Comparison of ENCODE assay signal across 7 cellular contexts in genomic region chr9:129035838-129036237, GRCh38. TPM values are rescaled to one million over a fixed set of nuclear protein-coding genes. Genes with fewer than 3 reads are reported as not detected.
DNase-seq lines count a peak whose midpoint lies in the region; ATAC-seq, FAIRE-seq and TF ChIP-seq lines count a peak whose summit lies in the region.
"Not testable (repeated sequence)": the region's sequence is repeated elsewhere in the genome, so short reads cannot be mapped to it uniquely, and the experiment has no call there.

No MANE protein-coding gene starts in this region.

- not testable (repeated sequence) for H3K4me1 ChIP-seq in HUES48 (ENCODE audit: control insufficient read depth, insufficient read depth, low read length)
- H3K4me1 ChIP-seq in K562 (replicated peaks in 1 of 2; ENCODE audit: control insufficient read depth in 2 of 2, insufficient read depth in 2 of 2, low read length in 2 of 2) = peaks cover 44 to 67% of the 10 kb centered on the region in 2 experiments

- DNase-seq in T-helper 2 cell treated with Interferon-gamma antibody and Interleukin-4, amounts not matched to agents 5 μg/mL and 100 μg/mL, for 36 hours (ENCODE audit: low spot score); K562 (ENCODE audit: extremely low read depth in 1 of 4, low spot score in 3 of 4); fibroblast of the aortic adventitia (ENCODE audit: low read depth); memory B cell (ENCODE audit: low spot score in 2 of 2); sciatic nerve (ENCODE audit: low spot score): not testable (repeated sequence)

- peak overlapping the region; percentile 43 for H3K4me3 ChIP-seq in HUES48 (ENCODE audit: low read depth, low read length)
- peak overlapping the region; percentile 73 for H3K4me3 ChIP-seq in K562
- H3K4me3 ChIP-seq in fibroblast of the aortic adventitia (ENCODE audit: low read depth, low read length) = peak overlapping the region; percentile 61

- not testable (repeated sequence) for H4K20me1 ChIP-seq in K562 (replicated peaks; ENCODE audit: control insufficient read depth, insufficient read depth, low read length)

- TF ChIP-seq EP300 in K562 (IDR thresholded peaks at IDR 0.05; ENCODE audit: low read length) = not testable (repeated sequence)

- not testable (repeated sequence) for TF ChIP-seq CTCF in K562 (IDR thresholded peaks at IDR 0.05 in 2 of 3, conservative IDR thresholded peaks at IDR 0.05 in 1 of 3; ENCODE audit: insufficient read depth in 2 of 3, low read depth in 1 of 3, low read length in 3 of 3); fibroblast of the aortic adventitia (IDR thresholded peaks at IDR 0.05; ENCODE audit: insufficient read depth, low read length)

- H3K79me2 ChIP-seq in K562 (ENCODE audit: control insufficient read depth, insufficient read depth, low read length) = peaks cover 43% of the 10 kb centered on the region

- H3K27ac ChIP-seq in HUES48 (ENCODE audit: low read depth, low read length) (peak overlapping the region; percentile 22), K562 (ENCODE audit: extremely low read depth, low read depth, low read length) (peak overlapping the region; percentile 82)

- BruUV-seq in K562 (replicated peaks; lab: Mats Ljungman, UMichigan) = not testable (repeated sequence)

- H3K4me1 Mint-ChIP-seq in T-helper 2 cell treated with Interferon-gamma antibody and Interleukin-4, amounts not matched to agents 5 μg/mL and 100 μg/mL, for 36 hours (ENCODE audit: low read depth) = peaks cover 22% of the 10 kb centered on the region
- H3K4me1 Mint-ChIP-seq in memory B cell = peaks cover 23% of the 10 kb centered on the region

- peak; percentile 2 for ATAC-seq in GM18858 (IDR thresholded peaks at IDR 0.05; ENCODE audit: unreplicated experiment)
- ATAC-seq in K562 = peak; percentile 25; the same call in 2 of the 3 replicates
- ATAC-seq in memory B cell (ENCODE audit: low read depth) = not testable (repeated sequence)
- peak; percentile 1 for ATAC-seq in sciatic nerve

- intact Hi-C loops in K562 (cut with micrococcal nuclease) = loop anchor here (1.0 to 5.0 kb wide), 2 partner anchors 33 to 46 kb away; partner anchors contain the start of gene DOLPP1
- intact Hi-C loops in sciatic nerve (cut with DNase I) = not testable (repeated sequence)

- WGBS in K562 (ENCODE audit: insufficient coverage, low coverage, missing lambda C conversion rate) = 29% methylated on average over 13 of the region's 13 CpGs

- not testable (repeated sequence) for H3K27me3 ChIP-seq in HUES48 (ENCODE audit: control insufficient read depth, insufficient read depth, low read length); K562 (ENCODE audit: control insufficient read depth in 2 of 2, insufficient read depth in 2 of 2, low read length in 2 of 2)

- not testable (repeated sequence) for H3K9ac ChIP-seq in HUES48 (ENCODE audit: low read depth, low read length)
- peak overlapping the region; percentile 76 to 77; a peak in 3 of 4 replicates for H3K9ac ChIP-seq in K562 (ENCODE audit: insufficient read depth in 1 of 2, low read depth in 2 of 2, low read length in 2 of 2)

- H3K9me1 ChIP-seq in K562 (ENCODE audit: control insufficient read depth, insufficient read depth, low read length) = not testable (repeated sequence)

- peak overlapping the region; percentile 77 for H3K4me2 ChIP-seq in K562 (ENCODE audit: insufficient read depth, low read length)

- in situ Hi-C loops in K562 (cut with MboI) = not testable (repeated sequence)

- peak overlapping the region; percentile 88 for H2AFZ ChIP-seq in K562 (ENCODE audit: low read depth, low read length)

- not testable (repeated sequence) for H3K9me3 ChIP-seq in HUES48 (ENCODE audit: control insufficient read depth, insufficient read depth, low read length); K562 (replicated peaks; ENCODE audit: control insufficient read depth, insufficient read depth, low read depth, low read length)

- FAIRE-seq in K562 (lab: Jason Lieb, UNC) = not testable (repeated sequence)

- TF ChIP-seq POLR2A in K562 (conservative IDR thresholded peaks at IDR 0.05) = not testable (repeated sequence)

- peak overlapping the region; percentile 79 for H3K27ac Mint-ChIP-seq in T-helper 2 cell treated with Interferon-gamma antibody and Interleukin-4, amounts not matched to agents 5 μg/mL and 100 μg/mL, for 36 hours
- peak overlapping the region; percentile 93 for H3K27ac Mint-ChIP-seq in memory B cell

- POLR2A ChIA-PET in K562 (lab: Yijun Ruan, JAX) = interaction anchor here (0.6 to 1.0 kb wide), 7 partner anchors 11 to 333 kb away, joined by 3 to 6 read pairs (median 3); partner anchors contain the start of gene DOLPP1

- H3K9me3 Mint-ChIP-seq in T-helper 2 cell treated with Interferon-gamma antibody and Interleukin-4, amounts not matched to agents 5 μg/mL and 100 μg/mL, for 36 hours; memory B cell: not testable (repeated sequence)

- H3K36me3 ChIP-seq in HUES48 (ENCODE audit: control insufficient read depth, insufficient read depth, low read length) = not testable (repeated sequence)
- peaks cover 14% of the 10 kb centered on the region; the same call in 2 of the 3 replicates for H3K36me3 ChIP-seq in K562 (ENCODE audit: control insufficient read depth, insufficient read depth, low read length)

- not testable (repeated sequence) for TF ChIP-seq RAD21 in K562 (CRISPR knock-in tag; conservative IDR thresholded peaks at IDR 0.05 in 1 of 2, IDR thresholded peaks at IDR 0.05 in 1 of 2)

- H3K36me3 Mint-ChIP-seq in T-helper 2 cell treated with Interferon-gamma antibody and Interleukin-4, amounts not matched to agents 5 μg/mL and 100 μg/mL, for 36 hours (ENCODE audit: low read depth); memory B cell: not testable (repeated sequence)

- CTCF ChIA-PET in K562 (lab: Yijun Ruan, JAX; ENCODE audit: low intra/inter-chr PET ratio) = not testable (repeated sequence)

- peak overlapping the region; percentile 94 for H3K4me3 Mint-ChIP-seq in T-helper 2 cell treated with Interferon-gamma antibody and Interleukin-4, amounts not matched to agents 5 μg/mL and 100 μg/mL, for 36 hours
- H3K4me3 Mint-ChIP-seq in memory B cell = peak overlapping the region; percentile 93

- H3K27me3 Mint-ChIP-seq in T-helper 2 cell treated with Interferon-gamma antibody and Interleukin-4, amounts not matched to agents 5 μg/mL and 100 μg/mL, for 36 hours (ENCODE audit: low read depth); memory B cell: not testable (repeated sequence)

RNA-seq across cellular contexts. Expression of gene MIGA2, which starts 0.6 kb away (rescaled TPM):
- 92.3 and 308 TPM in 2 replicates for total RNA-seq in K562 (2011; cell fraction: chromatin; rRNA removed; ENCODE audit: low replicate concordance)
- total RNA-seq in K562 (2011; cell fraction: nucleolus; rRNA removed) = 215 and 248 TPM in 2 replicates
- total RNA-seq in K562 (2011; cell fraction: nucleoplasm; rRNA removed) = 114 and 139 TPM in 2 replicates
- 25.4 and 30.5 TPM in 2 replicates for total RNA-seq in K562 (2014; rRNA removed)
- total RNA-seq in K562 (2014; rRNA removed; fragmentation: Illumina TruSeq; extraction: Trizol) = 5.3 and 7.3 TPM in 2 replicates
- 18.0 and 22.7 TPM in 2 replicates for total RNA-seq in K562 (2015; rRNA removed; fragmentation: Illumina TruSeq; extraction: Trizol)
- total RNA-seq in K562 (2021) = 47.6 and 49.4 TPM in 2 replicates
- polyA plus RNA-seq in K562 (2011; rRNA removed) = 19.8 and 37.8 TPM in 2 replicates
- 19.0 and 25.6 TPM in 2 replicates for polyA plus RNA-seq in K562 (2011; cell fraction: cytosol; rRNA removed)
- polyA plus RNA-seq in K562 (2011; cell fraction: nucleus; rRNA removed) = 374 and 378 TPM in 2 replicates
- 25.3 and 34.3 TPM in 2 replicates for polyA plus RNA-seq in K562 (2012)
- polyA plus RNA-seq in K562 (2014; fragmentation: Illumina TruSeq; extraction: Trizol) = 15.2 and 25.9 TPM in 2 replicates
- polyA plus RNA-seq in K562 (2014; fragmentation: Nextera tagmentation; extraction: Ambion mirVana) = under 1 TPM; 0.15 to 0.77 TPM
- polyA plus RNA-seq in K562 (2014; rRNA removed) = 51.4 and 54.1 TPM in 2 replicates
- polyA minus RNA-seq in K562 (2011; rRNA and poly(A)+ RNA removed) = 7.0 and 8.3 TPM in 2 replicates
- polyA minus RNA-seq in K562 (2011; cell fraction: cytosol; rRNA and poly(A)+ RNA removed) = 10.7 and 12.7 TPM in 2 replicates
- 52.0 and 76.5 TPM in 2 replicates for polyA minus RNA-seq in K562 (2011; cell fraction: nucleus; rRNA and poly(A)+ RNA removed)
- 20.6 and 35.5 TPM in 2 replicates for total RNA-seq in fibroblast of the aortic adventitia (ENCODE audit: low replicate concordance)
- 25.5 TPM for total RNA-seq in sciatic nerve

RNA-seq across cellular contexts. Expression of gene SH3GLB2, which starts 7.7 kb away (rescaled TPM):
- 56.9 and 171 TPM in 2 replicates for total RNA-seq in K562 (2011; cell fraction: chromatin; rRNA removed; ENCODE audit: low replicate concordance)
- 132 and 142 TPM in 2 replicates for total RNA-seq in K562 (2011; cell fraction: nucleolus; rRNA removed)
- 83.5 and 91.6 TPM in 2 replicates for total RNA-seq in K562 (2011; cell fraction: nucleoplasm; rRNA removed)
- total RNA-seq in K562 (2014; rRNA removed) = 58.8 and 72.7 TPM in 2 replicates
- total RNA-seq in K562 (2014; rRNA removed; fragmentation: Illumina TruSeq; extraction: Trizol) = 17.3 and 23.0 TPM in 2 replicates
- total RNA-seq in K562 (2015; rRNA removed; fragmentation: Illumina TruSeq; extraction: Trizol) = 35.2 and 35.9 TPM in 2 replicates
- total RNA-seq in K562 (2021) = 88.4 and 90.2 TPM in 2 replicates
- polyA plus RNA-seq in K562 (2011; rRNA removed) = 60.6 and 64.2 TPM in 2 replicates
- 57.8 and 99.1 TPM in 2 replicates for polyA plus RNA-seq in K562 (2011; cell fraction: cytosol; rRNA removed)
- 381 and 681 TPM in 2 replicates for polyA plus RNA-seq in K562 (2011; cell fraction: nucleus; rRNA removed)
- 72.8 and 106 TPM in 2 replicates for polyA plus RNA-seq in K562 (2012)
- polyA plus RNA-seq in K562 (2014; fragmentation: Illumina TruSeq; extraction: Trizol) = 63.3 and 68.6 TPM in 2 replicates
- polyA plus RNA-seq in K562 (2014; fragmentation: Nextera tagmentation; extraction: Ambion mirVana) = under 1 TPM; 0.20 to 0.98 TPM
- polyA plus RNA-seq in K562 (2014; rRNA removed) = 118 and 124 TPM in 2 replicates
- polyA minus RNA-seq in K562 (2011; rRNA and poly(A)+ RNA removed) = 7.6 and 15.5 TPM in 2 replicates
- polyA minus RNA-seq in K562 (2011; cell fraction: cytosol; rRNA and poly(A)+ RNA removed) = 24.0 and 25.5 TPM in 2 replicates
- 32.9 and 40.3 TPM in 2 replicates for polyA minus RNA-seq in K562 (2011; cell fraction: nucleus; rRNA and poly(A)+ RNA removed)
- 32.1 and 41.0 TPM in 2 replicates for total RNA-seq in fibroblast of the aortic adventitia (ENCODE audit: low replicate concordance)
- 158 TPM for total RNA-seq in sciatic nerve

RNA-seq across cellular contexts. Expression of gene DOLPP1, which starts 45.1 kb away (rescaled TPM):
- total RNA-seq in K562 (2011; cell fraction: chromatin; rRNA removed; ENCODE audit: low replicate concordance) = 25.1 and 61.9 TPM in 2 replicates
- 71.3 and 71.4 TPM in 2 replicates for total RNA-seq in K562 (2011; cell fraction: nucleolus; rRNA removed)
- total RNA-seq in K562 (2011; cell fraction: nucleoplasm; rRNA removed) = 60.4 and 62.9 TPM in 2 replicates
- total RNA-seq in K562 (2014; rRNA removed) (25.2 and 28.7 TPM in 2 replicates), K562 (2014; rRNA removed; fragmentation: Illumina TruSeq; extraction: Trizol) (16.1 and 20.1 TPM in 2 replicates), K562 (2015; rRNA removed; fragmentation: Illumina TruSeq; extraction: Trizol) (29.8 and 30.5 TPM in 2 replicates), K562 (2021) (37.5 and 39.8 TPM in 2 replicates), fibroblast of the aortic adventitia (ENCODE audit: low replicate concordance) (7.8 and 12.4 TPM in 2 replicates), sciatic nerve (10.3 TPM)
- polyA plus RNA-seq in K562 (2011; rRNA removed) (33.4 and 36.2 TPM in 2 replicates), K562 (2014; fragmentation: Illumina TruSeq; extraction: Trizol) (34.6 and 38.7 TPM in 2 replicates), K562 (2014; fragmentation: Nextera tagmentation; extraction: Ambion mirVana) (10 to 100 TPM in 1 of 2 experiments, 1 to 10 TPM in 1; 3.0 to 19.2 TPM), K562 (2014; rRNA removed) (36.5 and 40.5 TPM in 2 replicates)
- polyA plus RNA-seq in K562 (2011; cell fraction: cytosol; rRNA removed) = 45.2 and 65.3 TPM in 2 replicates
- polyA plus RNA-seq in K562 (2011; cell fraction: nucleus; rRNA removed) = 50.0 and 61.6 TPM in 2 replicates
- polyA plus RNA-seq in K562 (2012) = 21.4 and 22.1 TPM in 2 replicates
- 19.4 and 20.2 TPM in 2 replicates for polyA minus RNA-seq in K562 (2011; rRNA and poly(A)+ RNA removed)
- 11.6 and 13.9 TPM in 2 replicates for polyA minus RNA-seq in K562 (2011; cell fraction: cytosol; rRNA and poly(A)+ RNA removed)
- 9.4 and 14.6 TPM in 2 replicates for polyA minus RNA-seq in K562 (2011; cell fraction: nucleus; rRNA and poly(A)+ RNA removed)
